Comparison of ENCODE assay signal across 21 cellular contexts in the genomic region with DNA sequence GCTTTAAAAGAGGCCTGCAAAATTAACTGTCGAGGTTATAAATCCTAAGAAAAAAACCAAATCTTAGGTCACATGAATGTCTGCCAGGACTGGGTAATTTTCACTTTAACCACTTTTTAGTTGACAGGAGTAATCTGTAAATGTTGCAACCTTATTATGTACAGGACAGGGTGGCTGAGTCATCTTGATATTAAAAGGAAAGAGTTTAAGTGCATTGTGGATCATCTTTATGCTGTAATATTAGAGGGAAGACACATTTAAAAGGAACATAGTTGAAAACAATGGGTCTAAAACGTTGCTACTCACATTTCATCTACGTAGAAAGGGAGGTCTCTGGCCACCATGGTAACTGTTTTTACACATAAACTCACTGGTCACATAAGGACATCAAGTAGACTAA.
DNase-seq lines count a peak whose midpoint lies in the region; ATAC-seq and TF ChIP-seq lines count a peak whose summit lies in the region.
"Had no signal": no experiment of that assay in that cellular context is flagged by ENCODE, and none has a peak within 500 bp of the region (broad histone marks: within the 10 kb centered on the region; RNA-seq: fewer than 3 reads in every experiment).

No MANE protein-coding gene starts in this region.

- H3K4me1 ChIP-seq in effector memory CD4-positive, alpha-beta T cell (ENCODE audit: control insufficient read depth, insufficient read depth, low read length, poor library complexity, severe bottlenecking): no peaks in the 10 kb centered on the region
- H3K4me1 ChIP-seq: esophagus squamous epithelium had no signal

- H3K27me3 ChIP-seq in effector memory CD4-positive, alpha-beta T cell (replicated peaks; ENCODE audit: control insufficient read depth, insufficient read depth, low read length, poor library complexity, severe bottlenecking): no peaks in the 10 kb centered on the region
- H3K27me3 ChIP-seq: esophagus squamous epithelium, neutrophil had no signal

- H3K27ac ChIP-seq in effector memory CD4-positive, alpha-beta T cell (ENCODE audit: insufficient read depth, low read length, poor library complexity, severe bottlenecking): no peak overlapping the region
- H3K27ac ChIP-seq: esophagus squamous epithelium, neutrophil, skin epidermis had no signal

- H3K36me3 ChIP-seq in effector memory CD4-positive, alpha-beta T cell (ENCODE audit: control insufficient read depth, insufficient read depth, low read length): no peaks in the 10 kb centered on the region
- H3K36me3 ChIP-seq: esophagus squamous epithelium, neutrophil had no signal

- TF ChIP-seq CTCF in brain (conservative IDR thresholded peaks at IDR 0.05): no peak

- H3K4me3 ChIP-seq in effector memory CD4-positive, alpha-beta T cell (ENCODE audit: insufficient read depth, low read depth, low read length, poor library complexity, severe bottlenecking): no peak overlapping the region
- H3K4me3 ChIP-seq: esophagus squamous epithelium, K562, skin epidermis had no signal

- peaks cover 21% of the 10 kb centered on the region for H3K4me1 Mint-ChIP-seq in brain
- H3K4me1 Mint-ChIP-seq: activated T-helper 17 cell treated with anti-CD3 and anti-CD28 coated beads, Interleukin-2, amount 50 U/mL, for 72 hours; CD4-positive, CD25-positive, alpha-beta regulatory T cell; memory B cell had no signal

- H3K4me3 Mint-ChIP-seq in brain: no peak overlapping the region
- H3K4me3 Mint-ChIP-seq: activated CD8-positive, alpha-beta T cell treated with anti-CD3 and anti-CD28 coated beads, Interleukin-2, amount 10 ng/mL, durations not matched to agents 7 days and 5 days; activated T-helper 17 cell treated with anti-CD3 and anti-CD28 coated beads, Interleukin-2, amount 50 U/mL, for 72 hours; CD4-positive, CD25-positive, alpha-beta regulatory T cell; memory B cell had no signal

- H3K9me3 Mint-ChIP-seq in brain: peaks cover 5 to 23% (median 5%) of the 10 kb centered on the region in 5 experiments
- H3K9me3 Mint-ChIP-seq: activated T-helper 17 cell treated with anti-CD3 and anti-CD28 coated beads, Interleukin-2, amount 50 U/mL, for 72 hours; memory B cell had no signal

- peak overlapping the region in 3 of 5 experiments; percentile 18 to 61 (median 43) for H3K27ac Mint-ChIP-seq in brain
- H3K27ac Mint-ChIP-seq: activated CD8-positive, alpha-beta T cell treated with anti-CD3 and anti-CD28 coated beads, Interleukin-2, amount 10 ng/mL, durations not matched to agents 7 days and 5 days; activated T-helper 17 cell treated with anti-CD3 and anti-CD28 coated beads, Interleukin-2, amount 50 U/mL, for 72 hours; CD4-positive, CD25-positive, alpha-beta regulatory T cell; memory B cell had no signal

- DNase-seq in M059J (ENCODE audit: low read depth) (peak; percentile 16), left kidney (ENCODE audit: low read depth, low spot score) (peak; percentile 31), NCI-H187 treated with DMSO at 0.1 percent for 48 hours (lab: John Stamatoyannopoulos, UW) (no peak)
- no peak for DNase-seq in effector memory CD4-positive, alpha-beta T cell
- DNase-seq: activated CD8-positive, alpha-beta T cell treated with anti-CD3 and anti-CD28 coated beads, Interleukin-2, amount 10 ng/mL, durations not matched to agents 7 days and 5 days; amniotic stem cell; CD4-positive, CD25-positive, alpha-beta regulatory T cell; DND-41; esophagus squamous epithelium; GOT3; NCI-H1417; NCI-H446 treated with DMSO at 0.1 percent for 48 hours; stimulated activated naive CD8-positive, alpha-beta T cell treated with anti-CD3 and anti-CD28 coated beads, Interleukin-15, Interleukin-2, amounts not matched to agents 100 U/mL and 50 U/mL, for 24 hours had no signal

- ATAC-seq in GM21737 (IDR thresholded peaks at IDR 0.05; ENCODE audit: unreplicated experiment) (no peak), HG02885 (IDR thresholded peaks at IDR 0.05; ENCODE audit: poor library complexity, unreplicated experiment) (no peak)
- ATAC-seq: activated CD8-positive, alpha-beta T cell treated with anti-CD3 and anti-CD28 coated beads, Interleukin-2, amount 10 ng/mL, durations not matched to agents 7 days and 5 days; activated T-helper 17 cell treated with anti-CD3 and anti-CD28 coated beads, Interleukin-2, amount 50 U/mL, for 72 hours; K562; stimulated activated naive CD8-positive, alpha-beta T cell treated with anti-CD3 and anti-CD28 coated beads, Interleukin-15, Interleukin-2, amounts not matched to agents 100 U/mL and 50 U/mL, for 24 hours had no signal

- no peaks in the 10 kb centered on the region for H3K9me3 ChIP-seq in effector memory CD4-positive, alpha-beta T cell (ENCODE audit: control insufficient read depth, low read length)
- H3K9me3 ChIP-seq: esophagus squamous epithelium, neutrophil had no signal

- no peaks in the 10 kb centered on the region for H3K27me3 Mint-ChIP-seq in brain
- H3K27me3 Mint-ChIP-seq: memory B cell had no signal

- H3K36me3 Mint-ChIP-seq in brain: no peaks in the 10 kb centered on the region
- H3K36me3 Mint-ChIP-seq: CD4-positive, CD25-positive, alpha-beta regulatory T cell; memory B cell had no signal

Comparison
In these comparisons a context has a peak if more than half of its experiments do, and no peak if none do; other contexts are left out.
1. DNase-seq: peak in M059J (single experiment) and left kidney (single experiment); none in NCI-H187 treated with DMSO at 0.1 percent for 48 hours (single experiment) and effector memory CD4-positive, alpha-beta T cell (0 of 3).